ENCODE assay signal across 31 cellular contexts in genomic region chr11:93291889-93292288, GRCh38. TPM values are rescaled to one million over a fixed set of nuclear protein-coding genes. Genes with fewer than 3 reads are reported as not detected.
"Had no signal": no experiment of that assay in that cellular context is flagged by ENCODE, and none has a peak within 500 bp of the region (broad histone marks: within the 10 kb centered on the region; RNA-seq: fewer than 3 reads in every experiment).

No MANE protein-coding gene starts in this region.

- H3K36me3 ChIP-seq: left ventricle myocardium inferior, ovary, sigmoid colon, spleen, suprapubic skin, thoracic aorta, tibial artery, uterus had no signal

- H3K36me3 Mint-ChIP-seq: mesothelial cell of epicardium; naive B cell; natural killer cell; stimulated activated effector memory CD8-positive, alpha-beta T cell treated with anti-CD3 and anti-CD28 coated beads, Interleukin-12 subunit alpha, Interleukin-12 subunit beta, amount 100 ng/mL, for 72 hours; type B pancreatic cell had no signal

- H3K79me2 ChIP-seq: hepatocyte had no signal

- H3K9me3 ChIP-seq: left ventricle myocardium inferior, ovary, sigmoid colon, spleen, suprapubic skin, thoracic aorta, tibial artery, uterus had no signal

- H3K27ac Mint-ChIP-seq: mesothelial cell of epicardium; naive B cell; natural killer cell; progenitor cell of endocrine pancreas; stimulated activated effector memory CD8-positive, alpha-beta T cell treated with anti-CD3 and anti-CD28 coated beads, Interleukin-12 subunit alpha, Interleukin-12 subunit beta, amount 100 ng/mL, for 72 hours; stimulated activated naive CD8-positive, alpha-beta T cell treated with anti-CD3 and anti-CD28 coated beads, Interleukin-15, Interleukin-2, amounts not matched to agents 100 ng/mL and 50 ng/mL, for 24 hours; type B pancreatic cell had no signal

- H3K4me1 ChIP-seq: left ventricle myocardium inferior, sigmoid colon, spleen, suprapubic skin, tibial artery, uterus had no signal

- H3K27ac ChIP-seq: hepatocyte, left ventricle myocardium inferior, ovary, sigmoid colon, spleen, suprapubic skin, thoracic aorta, tibial artery, uterus had no signal

- H2AFZ ChIP-seq: hepatocyte had no signal

- DNase-seq: islet precursor cell; left ventricle myocardium inferior; mesendoderm; naive B cell; natural killer cell; nephron progenitor cell; ovary; retina; right cardiac atrium; sigmoid colon; small intestine; spleen; stimulated activated CD4-positive, alpha-beta T cell treated with anti-CD3 and anti-CD28 coated beads, Interleukin-4, amount 100 ng/mL, for 24 hours; stimulated activated naive CD4-positive, alpha-beta T cell; tibial artery; uterus had no signal

- H3K27me3 ChIP-seq: hepatocyte, ovary, sigmoid colon, spleen, suprapubic skin, tibial artery, uterus had no signal

- H3K4me3 ChIP-seq: hepatocyte, left ventricle myocardium inferior, lung, ovary, sigmoid colon, spleen, suprapubic skin, thoracic aorta, tibial artery, uterus had no signal

- H3K4me1 Mint-ChIP-seq: naive B cell; stimulated activated effector memory CD8-positive, alpha-beta T cell treated with anti-CD3 and anti-CD28 coated beads, Interleukin-12 subunit alpha, Interleukin-12 subunit beta, amount 100 ng/mL, for 72 hours had no signal

- H3K9me3 Mint-ChIP-seq: mesothelial cell of epicardium; natural killer cell; stimulated activated naive CD8-positive, alpha-beta T cell treated with anti-CD3 and anti-CD28 coated beads, Interleukin-15, Interleukin-2, amounts not matched to agents 100 ng/mL and 50 ng/mL, for 24 hours; type B pancreatic cell had no signal

- H3K4me2 ChIP-seq: hepatocyte had no signal

- FAIRE-seq: small intestine had no signal

- H3K4me3 Mint-ChIP-seq: mesothelial cell of epicardium; naive B cell; natural killer cell; nephron progenitor cell; stimulated activated effector memory CD8-positive, alpha-beta T cell treated with anti-CD3 and anti-CD28 coated beads, Interleukin-12 subunit alpha, Interleukin-12 subunit beta, amount 100 ng/mL, for 72 hours; stimulated activated naive CD8-positive, alpha-beta T cell treated with anti-CD3 and anti-CD28 coated beads, Interleukin-15, Interleukin-2, amounts not matched to agents 100 ng/mL and 50 ng/mL, for 24 hours had no signal

RNA-seq across cellular contexts. Expression of gene DEUP1, which starts 38.7 kb away (rescaled TPM):
- total RNA-seq: kidney epithelial cell, left ventricle myocardium inferior, lower leg skin, mononuclear cell, natural killer cell, omental fat pad, right cardiac atrium, sigmoid colon, spleen, subcutaneous adipose tissue, suprapubic skin, thoracic aorta, ureter had no signal
- polyA plus RNA-seq: right cardiac atrium had no signal
